ENCODE assay signal across 8 cellular contexts in genomic region chr19:42176990-42177685, GRCh38. TPM values are rescaled to one million over a fixed set of nuclear protein-coding genes. Genes with fewer than 3 reads are reported as not detected.
DNase-seq lines count a peak whose midpoint lies in the region; ATAC-seq and TF ChIP-seq lines count a peak whose summit lies in the region.

No MANE protein-coding gene starts in this region.

- intact Hi-C loops in testis (cut with DNase I; ENCODE audit: low total_unique reads): no loop called here

- 1 to 2% methylated on average over 13 to 66 of the region's 66 CpGs for WGBS in testis, 2 donors

- H3K27me3 Mint-ChIP-seq in osteocyte (ENCODE audit: unreplicated experiment): peaks cover 51% of the 10 kb centered on the region

- ATAC-seq in GM19463 (IDR thresholded peaks at IDR 0.05; ENCODE audit: unreplicated experiment): no peak

- H3K9me3 ChIP-seq in MG63 (no peaks in the 10 kb centered on the region), testis (no peaks in the 10 kb centered on the region)

- H3K36me3 Mint-ChIP-seq in osteocyte (ENCODE audit: unreplicated experiment): no peaks in the 10 kb centered on the region

- H3K9me3 Mint-ChIP-seq in osteocyte (ENCODE audit: unreplicated experiment): no peaks in the 10 kb centered on the region

- H3K4me1 ChIP-seq in testis: peaks cover 10% of the 10 kb centered on the region

- peaks cover 10% of the 10 kb centered on the region for H3K4me1 Mint-ChIP-seq in osteocyte (ENCODE audit: unreplicated experiment)

- no peak overlapping the region for H3K4me3 Mint-ChIP-seq in osteocyte (ENCODE audit: unreplicated experiment)

- H3K4me3 ChIP-seq in MG63: no peak overlapping the region; the same call in 1 of the 2 replicates
- H3K4me3 ChIP-seq in testis: peak overlapping the region; percentile 39 to 41

- DNase-seq in GF-D8 (lab: John Stamatoyannopoulos, UW) (peak; percentile 17), MG63 (peak; percentile 86), SHP77 treated with DMSO at 0.1 percent for 48 hours (lab: John Stamatoyannopoulos, UW) (peak; percentile 36), glomerular visceral epithelial cell (ENCODE audit: extremely low spot score) (peak; percentile 75), osteocyte (ENCODE audit: extremely low spot score, unreplicated experiment) (peak; percentile 91), testis (peak; percentile 71)
- peak; percentile 79 for DNase-seq in activated naive CD4-positive, alpha-beta T cell treated with Interleukin-2 at 50 U/mL for 16 hours

- no peak for TF ChIP-seq POLR2A in testis (IDR thresholded peaks at IDR 0.05)

- no peak overlapping the region for H3K27ac Mint-ChIP-seq in osteocyte (ENCODE audit: unreplicated experiment)

- H3K27me3 ChIP-seq in MG63 (peaks cover 50% of the 10 kb centered on the region), testis (no peaks in the 10 kb centered on the region)

- no peak overlapping the region for H3K27ac ChIP-seq in testis

- no peaks in the 10 kb centered on the region for H3K36me3 ChIP-seq in MG63
- no peaks in the 10 kb centered on the region for H3K36me3 ChIP-seq in testis (ENCODE audit: low read depth, missing control alignments)

- TF ChIP-seq CTCF in osteocyte (IDR thresholded peaks at IDR 0.05) (peak; percentile 67), testis (IDR thresholded peaks at IDR 0.05) (peak in 1 of 3 experiments; percentile 32)

RNA-seq across cellular contexts. Expression of gene DEDD2, which starts 40.3 kb away (rescaled TPM):
- total RNA-seq in MG63 (2014; rRNA removed; shearing (Covaris generic); ENCODE audit: low replicate concordance): 26.3 and 42.9 TPM in 2 replicates
- 21.0 and 27.4 TPM in 2 replicates for total RNA-seq in osteocyte
- total RNA-seq in testis: 10 to 100 TPM; 54.4 to 80.0 TPM
- polyA plus RNA-seq in testis (ENCODE audit: insufficient read depth, low read depth, low replicate concordance): 40.7 TPM

RNA-seq across cellular contexts. Expression of gene ZNF526, which starts 43.0 kb away (rescaled TPM):
- 8.5 and 12.8 TPM in 2 replicates for total RNA-seq in MG63 (2014; rRNA removed; shearing (Covaris generic); ENCODE audit: low replicate concordance)
- 9.9 and 11.9 TPM in 2 replicates for total RNA-seq in osteocyte
- total RNA-seq in testis: 10 to 100 TPM; 10.1 to 12.2 TPM
- polyA plus RNA-seq in testis (ENCODE audit: insufficient read depth, low read depth, low replicate concordance): 10.1 TPM

RNA-seq across cellular contexts. Expression of gene POU2F2, which starts 44.9 kb away (rescaled TPM):
- total RNA-seq in MG63 (2014; rRNA removed; shearing (Covaris generic); ENCODE audit: low replicate concordance): not detected in 2 replicates
- total RNA-seq in osteocyte: 0.64 and 1.0 TPM in 2 replicates
- total RNA-seq in testis: 10 to 100 TPM in 1 of 2 donors, 1 to 10 TPM in 1; 9.4 to 20.6 TPM
- 13.2 TPM for polyA plus RNA-seq in testis (ENCODE audit: insufficient read depth, low read depth, low replicate concordance)

Comparison
In these comparisons a context has a peak if more than half of its experiments do, and no peak if none do; other contexts are left out.
1. DNase-seq: peak in every context shown above with its lines; median percentile 91 in osteocyte; 86 in MG63; 79 in activated naive CD4-positive, alpha-beta T cell treated with Interleukin-2 at 50 U/mL for 16 hours; 75 in glomerular visceral epithelial cell; 71 in testis; 36 in SHP77 treated with DMSO at 0.1 percent for 48 hours; 17 in GF-D8.